ENCODE assay signal across 15 cellular contexts in the genomic region with DNA sequence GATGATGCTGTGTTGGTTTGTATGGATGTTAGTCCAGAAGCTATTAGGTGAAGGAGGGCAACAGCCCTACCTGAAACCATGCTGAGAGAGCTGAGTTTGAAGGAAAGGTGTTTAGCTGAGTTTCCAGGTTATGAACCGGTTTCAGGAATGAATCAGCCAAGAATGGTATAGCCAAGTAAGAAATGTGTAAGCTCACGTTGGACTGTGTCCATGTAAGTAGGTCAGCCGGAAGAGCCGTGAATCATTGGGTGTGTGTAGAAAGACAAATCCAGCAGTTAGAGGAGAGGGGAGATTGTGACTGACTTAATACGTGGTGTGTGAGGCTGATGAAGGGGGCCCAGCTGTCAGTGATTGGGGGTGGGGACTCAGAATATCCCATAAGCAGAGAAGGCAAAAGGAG.
"Had no signal": no experiment of that assay in that cellular context is flagged by ENCODE, and none has a peak within 500 bp of the region (broad histone marks: within the 10 kb centered on the region; RNA-seq: fewer than 3 reads in every experiment).

No MANE protein-coding gene starts in this region.

- DNase-seq: activated CD4-positive, alpha-beta T cell treated with anti-CD3 and anti-CD28 coated beads, Interleukin-2, amount 10 ng/mL, durations not matched to agents 7 days and 5 days; activated CD4-positive, CD25-positive, alpha-beta regulatory T cell; activated CD8-positive, alpha-beta memory T cell treated with anti-CD3 and anti-CD28 coated beads for 24 hours; activated naive CD4-positive, alpha-beta T cell treated with anti-CD3 and anti-CD28 coated beads for 36 hours; activated naive CD8-positive, alpha-beta T cell treated with anti-CD3 and anti-CD28 coated beads, Interleukin-2, amount 50 U/mL, for 24 hours; gastrocnemius medialis; heart left ventricle; left lung; naive thymus-derived CD8-positive, alpha-beta T cell; pancreas; SW 1271 had no signal

- H3K27me3 ChIP-seq: ascending aorta, gastrocnemius medialis, heart left ventricle, left lung, pancreas had no signal

- H3K4me1 ChIP-seq: ascending aorta, gastrocnemius medialis, heart left ventricle, left lung, pancreas had no signal

- H3K36me3 ChIP-seq: gastrocnemius medialis, heart left ventricle, pancreas had no signal

- FAIRE-seq: colon, islet of Langerhans, pancreas had no signal

- H3K9me3 ChIP-seq: ascending aorta, gastrocnemius medialis, heart left ventricle, left lung, pancreas had no signal

- H3K27ac ChIP-seq: ascending aorta, gastrocnemius medialis, heart left ventricle, left lung, pancreas had no signal

- H3K4me3 ChIP-seq: ascending aorta, gastrocnemius medialis, heart left ventricle, left lung, pancreas had no signal

- ATAC-seq: activated naive CD8-positive, alpha-beta T cell treated with anti-CD3 and anti-CD28 coated beads, Interleukin-2, amount 50 U/mL, for 24 hours; gastrocnemius medialis; heart left ventricle; left lung; naive thymus-derived CD8-positive, alpha-beta T cell; pancreas; stimulated activated memory B cell treated with anti-CD40 and anti-IgM and Interleukin-4, amounts not matched to agents 10 μg/mL and 1 μg/mL and 100 μg/mL, for 72 hours had no signal
